Comparison of ENCODE assay signal across 24 cellular contexts in the genomic region with DNA sequence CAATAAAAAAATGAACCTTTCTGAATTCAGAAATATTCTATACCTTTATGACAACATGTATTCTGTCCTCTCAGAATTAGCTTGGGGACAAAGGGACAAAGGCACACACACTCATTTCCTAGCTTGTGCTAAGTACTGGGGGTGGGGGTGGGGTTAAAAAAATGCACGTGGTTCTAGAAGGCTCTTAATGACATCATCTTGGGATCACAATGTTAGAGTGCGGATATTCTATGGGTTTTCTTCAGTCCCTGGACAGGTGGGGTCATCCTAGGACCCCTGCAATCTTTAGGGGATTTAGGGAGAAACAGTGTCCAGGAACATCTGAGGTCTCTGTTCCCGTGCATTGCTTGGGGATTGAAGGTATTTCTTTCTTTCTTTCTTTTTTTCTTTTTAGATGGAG. TPM values are rescaled to one million over a fixed set of nuclear protein-coding genes. Genes with fewer than 3 reads are reported as not detected.
DNase-seq lines count a peak whose midpoint lies in the region; ATAC-seq and TF ChIP-seq lines count a peak whose summit lies in the region.
"Had no signal": no experiment of that assay in that cellular context is flagged by ENCODE, and none has a peak within 500 bp of the region (broad histone marks: within the 10 kb centered on the region; RNA-seq: fewer than 3 reads in every experiment).

No MANE protein-coding gene starts in this region.

- peaks cover 18% of the 10 kb centered on the region for H3K4me1 Mint-ChIP-seq in activated CD4-positive, alpha-beta T cell treated with anti-CD3 and anti-CD28 coated beads, Interleukin-2, amount 10 ng/mL, durations not matched to agents 7 days and 5 days
- peaks cover 37% of the 10 kb centered on the region for H3K4me1 Mint-ChIP-seq in WTC11
- peaks cover 27 to 99% (median 82%) of the 10 kb centered on the region in 7 donors for H3K4me1 Mint-ChIP-seq in naive thymus-derived CD4-positive, alpha-beta T cell

- CTCF ChIA-PET in activated CD4-positive, alpha-beta T cell treated with anti-CD3 and anti-CD28 coated beads, Interleukin-2, amount 10 ng/mL, durations not matched to agents 7 days and 5 days (lab: Charles Lee) = interaction anchor here (1.2 to 1.8 kb wide), 3 partner anchors 9 to 31 kb away, joined by 3 to 5 read pairs (median 4); no protein-coding TSS in a partner anchor
- CTCF ChIA-PET in WTC11 (lab: Charles Lee) = no interaction called here
- CTCF ChIA-PET in naive thymus-derived CD4-positive, alpha-beta T cell (lab: Charles Lee) = interaction anchor here (0.8 to 1.8 kb wide), 2 partner anchors 10 to 31 kb away, joined by 3 to 7 read pairs; no protein-coding TSS in a partner anchor

- TF ChIP-seq CTCF in WTC11 (IDR thresholded peaks at IDR 0.05) = no peak

- H3K36me3 Mint-ChIP-seq in activated CD4-positive, alpha-beta T cell treated with anti-CD3 and anti-CD28 coated beads, Interleukin-2, amount 10 ng/mL, durations not matched to agents 7 days and 5 days (ENCODE audit: low read depth) = peaks cover 12% of the 10 kb centered on the region
- no peaks in the 10 kb centered on the region for H3K36me3 Mint-ChIP-seq in WTC11
- peaks cover 0 to 9% (median 0%) of the 10 kb centered on the region in 5 donors for H3K36me3 Mint-ChIP-seq in naive thymus-derived CD4-positive, alpha-beta T cell

- POLR2A ChIA-PET in activated CD4-positive, alpha-beta T cell treated with anti-CD3 and anti-CD28 coated beads, Interleukin-2, amount 10 ng/mL, durations not matched to agents 7 days and 5 days (lab: Charles Lee) = no interaction called here
- POLR2A ChIA-PET in WTC11 (lab: Charles Lee) = no interaction called here
- POLR2A ChIA-PET in naive thymus-derived CD4-positive, alpha-beta T cell (lab: Charles Lee) = no interaction called here

- peak overlapping the region in 1 of 11 experiments; percentile 35; a peak in 1 of 22 replicates for H3K9ac ChIP-seq in BLaER1 treated with 17β-estradiol and CSF1 and Interleukin-3, amounts not matched to agents 10 nM and 100 nM

- H3K4me1 ChIP-seq in BLaER1 treated with 17β-estradiol and CSF1 and Interleukin-3, amounts not matched to agents 10 nM and 100 nM = peaks cover 47 to 83% (median 72%) of the 10 kb centered on the region in 10 experiments
- H3K4me1 ChIP-seq in naive thymus-derived CD4-positive, alpha-beta T cell (ENCODE audit: control insufficient read depth in 2 of 2, insufficient read depth in 2 of 2, low read length in 2 of 2) = peaks cover 34 to 38% of the 10 kb centered on the region in 2 donors

- H3K36me3 ChIP-seq in BLaER1 treated with 17β-estradiol and CSF1 and Interleukin-3, amounts not matched to agents 10 nM and 100 nM = peaks cover 18 to 96% (median 57%) of the 10 kb centered on the region in 11 experiments
- peaks cover 0 to 4% (median 0%) of the 10 kb centered on the region in 3 experiments for H3K36me3 ChIP-seq in naive thymus-derived CD4-positive, alpha-beta T cell (ENCODE audit: control insufficient read depth in 2 of 3, insufficient read depth in 3 of 3, low read length in 3 of 3)
- H3K36me3 ChIP-seq: right atrium auricular region, thoracic aorta, vagina had no signal

- peak overlapping the region in 3 of 11 experiments; percentile 10 to 26 (median 17); a peak in 2 of 22 replicates for H3K27ac ChIP-seq in BLaER1 treated with 17β-estradiol and CSF1 and Interleukin-3, amounts not matched to agents 10 nM and 100 nM
- H3K27ac ChIP-seq in naive thymus-derived CD4-positive, alpha-beta T cell (ENCODE audit: low read depth, low read length) = no peak overlapping the region
- H3K27ac ChIP-seq: 22Rv1, epithelial cell of prostate, right atrium auricular region, thoracic aorta, vagina had no signal

- DNase-seq in activated CD4-positive, alpha-beta T cell treated with anti-CD3 and anti-CD28 coated beads, Interleukin-2, amount 10 ng/mL, durations not matched to agents 7 days and 5 days = no peak
- DNase-seq in activated CD4-positive, alpha-beta T cell treated with anti-CD3 and anti-CD28 coated beads, Interleukin-2, amount 50 U/mL, for 48 hours = no peak
- DNase-seq in WTC11 (ENCODE audit: low spot score) (no peak), SHP77 (lab: John Stamatoyannopoulos, UW) (no peak), NCI-H524 (lab: John Stamatoyannopoulos, UW) (no peak)
- DNase-seq in naive thymus-derived CD4-positive, alpha-beta T cell = no peak
- no peak for DNase-seq in stimulated activated CD4-positive, alpha-beta T cell treated with anti-CD3 and anti-CD28 coated beads, Interleukin-15, amount 100 ng/mL, for 24 hours
- DNase-seq: activated CD4-positive, alpha-beta T cell treated with anti-CD3 and anti-CD28 coated beads for 36 hours; body of pancreas; cerebellar nuclear complex; DMS 273 treated with DMSO at 0.1 percent for 48 hours; IMR-90; NCI-H1694 treated with DMSO at 0.1 percent for 48 hours; NCI-H524 treated with DMSO at 0.1 percent for 48 hours; stimulated activated CD4-positive, alpha-beta T cell treated with anti-CD3 and anti-CD28 coated beads, Interleukin-4, amount 100 ng/mL, for 4 hours; stimulated activated naive CD4-positive, alpha-beta T cell had no signal

- intact Hi-C loops in naive thymus-derived CD4-positive, alpha-beta T cell (cut with micrococcal nuclease) = no loop called here

- H3K9me3 ChIP-seq in BLaER1 treated with 17β-estradiol and CSF1 and Interleukin-3, amounts not matched to agents 10 nM and 100 nM (replicated peaks in 1 of 11) = no peaks in the 10 kb centered on the region
- H3K9me3 ChIP-seq in naive thymus-derived CD4-positive, alpha-beta T cell (ENCODE audit: control insufficient read depth in 2 of 3, low read length in 3 of 3) = no peaks in the 10 kb centered on the region
- H3K9me3 ChIP-seq: body of pancreas, right atrium auricular region, thoracic aorta, vagina had no signal

- peak overlapping the region in 6 of 11 experiments; percentile 10 to 80 (median 52); a peak in 9 of 22 replicates for H3K4me2 ChIP-seq in BLaER1 treated with 17β-estradiol and CSF1 and Interleukin-3, amounts not matched to agents 10 nM and 100 nM

- ATAC-seq in WTC11 = no peak
- ATAC-seq in naive thymus-derived CD4-positive, alpha-beta T cell = no peak
- ATAC-seq: activated CD4-positive, alpha-beta T cell treated with anti-CD3 and anti-CD28 coated beads for 36 hours; body of pancreas had no signal

- H3K9me3 Mint-ChIP-seq in activated CD4-positive, alpha-beta T cell treated with anti-CD3 and anti-CD28 coated beads, Interleukin-2, amount 10 ng/mL, durations not matched to agents 7 days and 5 days = no peaks in the 10 kb centered on the region
- no peaks in the 10 kb centered on the region for H3K9me3 Mint-ChIP-seq in WTC11
- H3K9me3 Mint-ChIP-seq in naive thymus-derived CD4-positive, alpha-beta T cell = no peaks in the 10 kb centered on the region
- H3K9me3 Mint-ChIP-seq: mesothelial cell of epicardium; T-helper 2 cell treated with Interferon-gamma antibody and Interleukin-4, amounts not matched to agents 5 μg/mL and 100 μg/mL, for 36 hours had no signal

- no peak overlapping the region for H3K4me3 Mint-ChIP-seq in activated CD4-positive, alpha-beta T cell treated with anti-CD3 and anti-CD28 coated beads, Interleukin-2, amount 10 ng/mL, durations not matched to agents 7 days and 5 days
- H3K4me3 Mint-ChIP-seq in WTC11 = no peak overlapping the region
- peak overlapping the region in 4 of 10 donors; percentile 4 to 48 (median 22) for H3K4me3 Mint-ChIP-seq in naive thymus-derived CD4-positive, alpha-beta T cell
- H3K4me3 Mint-ChIP-seq: activated CD4-positive, alpha-beta T cell treated with anti-CD3 and anti-CD28 coated beads for 36 hours; mesothelial cell of epicardium; T-helper 2 cell treated with Interferon-gamma antibody and Interleukin-4, amounts not matched to agents 5 μg/mL and 100 μg/mL, for 36 hours had no signal

- peak overlapping the region; percentile 64 for H3K27ac Mint-ChIP-seq in activated CD4-positive, alpha-beta T cell treated with anti-CD3 and anti-CD28 coated beads, Interleukin-2, amount 10 ng/mL, durations not matched to agents 7 days and 5 days
- peak overlapping the region; percentile 64 for H3K27ac Mint-ChIP-seq in WTC11
- peak overlapping the region in 8 of 9 donors; percentile 14 to 88 (median 64) for H3K27ac Mint-ChIP-seq in naive thymus-derived CD4-positive, alpha-beta T cell
- H3K27ac Mint-ChIP-seq: T-helper 2 cell treated with Interferon-gamma antibody and Interleukin-4, amounts not matched to agents 5 μg/mL and 100 μg/mL, for 36 hours had no signal

- no peaks in the 10 kb centered on the region for H3K27me3 Mint-ChIP-seq in activated CD4-positive, alpha-beta T cell treated with anti-CD3 and anti-CD28 coated beads, Interleukin-2, amount 10 ng/mL, durations not matched to agents 7 days and 5 days
- no peaks in the 10 kb centered on the region for H3K27me3 Mint-ChIP-seq in WTC11 (ENCODE audit: low read depth)
- H3K27me3 Mint-ChIP-seq in naive thymus-derived CD4-positive, alpha-beta T cell = no peaks in the 10 kb centered on the region
- H3K27me3 Mint-ChIP-seq: activated CD4-positive, alpha-beta T cell treated with anti-CD3 and anti-CD28 coated beads for 36 hours had no signal

- no peaks in the 10 kb centered on the region for H3K27me3 ChIP-seq in BLaER1 treated with 17β-estradiol and CSF1 and Interleukin-3, amounts not matched to agents 10 nM and 100 nM
- H3K27me3 ChIP-seq in naive thymus-derived CD4-positive, alpha-beta T cell (ENCODE audit: control insufficient read depth in 2 of 2, insufficient read depth in 2 of 2, low read length in 2 of 2) = no peaks in the 10 kb centered on the region
- H3K27me3 ChIP-seq: body of pancreas, right atrium auricular region, vagina had no signal

- peaks cover 100% of the 10 kb centered on the region in 11 experiments for H4K20me1 ChIP-seq in BLaER1 treated with 17β-estradiol and CSF1 and Interleukin-3, amounts not matched to agents 10 nM and 100 nM

- H3K4me3 ChIP-seq in BLaER1 treated with 17β-estradiol and CSF1 and Interleukin-3, amounts not matched to agents 10 nM and 100 nM = no peak overlapping the region
- no peak overlapping the region for H3K4me3 ChIP-seq in naive thymus-derived CD4-positive, alpha-beta T cell (ENCODE audit: low read length)
- H3K4me3 ChIP-seq: body of pancreas, right atrium auricular region, thoracic aorta, vagina had no signal

TF ChIP-seq in WTC11, 78 proteins besides CTCF, POLR2A, EP300 and RAD21 (continues in another document):
- no peak for TF ChIP-seq SOX15 (CRISPR knock-in tag; IDR thresholded peaks at IDR 0.05)

RNA-seq across cellular contexts. Expression of a gene that starts 21.8 kb away (rescaled TPM):
- 100 to 1,000 TPM; 122 to 135 TPM for total RNA-seq in activated CD4-positive, alpha-beta T cell treated with anti-CD3 and anti-CD28 coated beads, Interleukin-2, amount 10 ng/mL, durations not matched to agents 7 days and 5 days
- total RNA-seq in WTC11 (2021) = 186 to 209 TPM (median 189 TPM) in 3 replicates
- total RNA-seq in naive thymus-derived CD4-positive, alpha-beta T cell = 100 to 1,000 TPM in 4 of 5 experiments, 10 to 100 TPM in 1; 97.9 to 123 (median 116) TPM
- 10 to 100 TPM; 11.3 to 25.7 TPM for polyA plus RNA-seq in naive thymus-derived CD4-positive, alpha-beta T cell
